15 cellular contexts compared by ENCODE assay signal in the genomic region with DNA sequence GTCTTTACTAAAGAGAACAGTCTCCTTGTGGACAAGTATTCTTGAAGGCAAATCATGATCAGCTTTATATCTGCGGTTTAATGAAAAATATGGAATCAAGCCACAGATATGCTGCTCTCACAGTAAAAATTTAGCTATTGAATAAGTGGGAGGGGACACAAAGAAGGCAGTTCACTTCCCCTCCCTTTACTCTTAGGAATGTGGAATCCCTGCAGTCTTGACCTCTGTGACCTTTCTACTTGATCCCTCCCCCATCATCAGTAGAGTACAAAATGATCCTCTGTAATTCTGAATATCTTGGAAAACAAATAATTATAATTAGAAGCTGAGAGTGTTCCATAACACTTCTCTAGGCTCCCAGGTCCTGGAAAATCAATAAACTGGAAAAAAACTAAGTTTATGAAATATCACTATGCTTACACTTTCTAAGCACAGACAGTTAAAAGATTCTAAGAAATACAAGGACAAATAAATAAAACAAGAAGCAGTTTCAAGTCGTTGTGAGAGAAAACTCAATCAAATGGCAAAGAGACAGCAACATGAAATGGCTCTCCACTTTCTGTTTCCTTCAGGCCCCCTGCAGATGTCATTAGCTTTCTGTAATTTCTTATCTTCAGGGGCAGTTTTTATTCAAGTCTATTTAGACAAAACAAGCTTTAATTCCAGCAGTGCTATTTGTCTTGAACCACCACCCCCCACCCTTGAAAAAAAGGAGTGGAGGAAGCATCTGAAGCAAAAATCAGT.
DNase-seq lines count a peak whose midpoint lies in the region; ATAC-seq and TF ChIP-seq lines count a peak whose summit lies in the region.
"Had no signal": no experiment of that assay in that cellular context is flagged by ENCODE, and none has a peak within 500 bp of the region (broad histone marks: within the 10 kb centered on the region; RNA-seq: fewer than 3 reads in every experiment).

No MANE protein-coding gene starts in this region.

- H4K20me1 ChIP-seq in mammary epithelial cell (ENCODE audit: insufficient read depth, low read length), result no peaks in the 10 kb centered on the region

- dilution Hi-C loops in mammary epithelial cell (cut with HindIII; ENCODE audit: low sequenced_read_pairs), result no loop called here

- POLR2A ChIA-PET in MCF 10A (lab: Yijun Ruan, JAX), result interaction anchor here (0.9 to 1.9 kb wide), 7 partner anchors 11 to 899 kb away, joined by 3 to 6 read pairs (median 3); a partner anchor contains a TSS

- no peak overlapping the region for H3K4me2 ChIP-seq in mammary epithelial cell (ENCODE audit: insufficient read depth, low read depth, low read length)

- H3K36me3 ChIP-seq in mammary epithelial cell (ENCODE audit: insufficient read depth, low read length) (no peaks in the 10 kb centered on the region), testis (ENCODE audit: low read depth, missing control alignments) (no peaks in the 10 kb centered on the region)
- H3K36me3 ChIP-seq: adrenal gland, tibial artery had no signal

- H3K27ac Mint-ChIP-seq in MCF 10A (ENCODE audit: low read depth, unreplicated experiment), result peak overlapping the region; percentile 69
- H3K27ac Mint-ChIP-seq in brain, result peak overlapping the region in 3 of 5 experiments; percentile 70 to 75 (median 72)

- CTCF ChIA-PET in MCF 10A (lab: Yijun Ruan, JAX) (interaction anchor here (0.5 to 2.3 kb wide), 5 partner anchors 9 to 937 kb away, joined by 3 to 10 read pairs (median 4); no protein-coding TSS in a partner anchor), mammary epithelial cell (lab: Charles Lee; ENCODE audit: low non-redundant PET) (no interaction called here)

- intact Hi-C loops in MCF 10A (cut with micrococcal nuclease), result loop anchor here (10.0 kb wide), 1 partner anchor 233 kb away; no protein-coding TSS in a partner anchor
- intact Hi-C loops in mammary epithelial cell (cut with micrococcal nuclease), result no loop called here
- intact Hi-C loops in testis (cut with DNase I; ENCODE audit: low total_unique reads), result no loop called here

- H3K4me3 ChIP-seq in mammary epithelial cell (replicated peaks in 1 of 3; ENCODE audit: insufficient read depth in 1 of 3, low read depth in 2 of 3, low read length in 3 of 3) (no peak overlapping the region), testis (no peak overlapping the region)
- H3K4me3 ChIP-seq: adrenal gland, right lobe of liver, tibial artery had no signal

- H3K9me3 ChIP-seq in mammary epithelial cell (replicated peaks; ENCODE audit: insufficient read depth, low read length) (no peaks in the 10 kb centered on the region), testis (no peaks in the 10 kb centered on the region)
- H3K9me3 ChIP-seq: adrenal gland, right lobe of liver, tibial artery had no signal

- peaks cover under 1% of the 10 kb centered on the region for H3K9me3 Mint-ChIP-seq in MCF 10A (ENCODE audit: unreplicated experiment)
- H3K9me3 Mint-ChIP-seq in brain, result no peaks in the 10 kb centered on the region
- H3K9me3 Mint-ChIP-seq: effector memory CD8-positive, alpha-beta T cell had no signal

- TF ChIP-seq CTCF in MCF 10A (IDR thresholded peaks at IDR 0.05; ENCODE audit: unreplicated experiment) (no peak), mammary epithelial cell (conservative IDR thresholded peaks at IDR 0.05 in 1 of 2, IDR thresholded peaks at IDR 0.05 in 1 of 2; ENCODE audit: extremely low read depth in 1 of 2, insufficient read depth in 1 of 2, low read depth in 1 of 2, low read length in 2 of 2) (no peak), brain (conservative IDR thresholded peaks at IDR 0.05) (no peak), testis (IDR thresholded peaks at IDR 0.05) (no peak)

- H3K4me3 Mint-ChIP-seq in MCF 10A (ENCODE audit: unreplicated experiment) (no peak overlapping the region), brain (no peak overlapping the region)
- H3K4me3 Mint-ChIP-seq: effector memory CD8-positive, alpha-beta T cell had no signal

- BruUV-seq in MCF 10A (replicated peaks; lab: Mats Ljungman, UMichigan) (no TSS peak), mammary epithelial cell (replicated peaks; lab: Mats Ljungman, UMichigan) (no TSS peak)

- H3K4me1 Mint-ChIP-seq in MCF 10A (ENCODE audit: insufficient read depth, unreplicated experiment), result peaks cover 37% of the 10 kb centered on the region
- peaks cover 51% of the 10 kb centered on the region for H3K4me1 Mint-ChIP-seq in brain

- H3K27ac ChIP-seq in mammary epithelial cell (ENCODE audit: insufficient read depth, low read depth, low read length) (no peak overlapping the region), testis (peak overlapping the region in 1 of 2 donors; percentile 55)
- H3K27ac ChIP-seq: right lobe of liver, tibial artery had no signal

- H3K36me3 Mint-ChIP-seq in MCF 10A (ENCODE audit: insufficient read depth, unreplicated experiment), result no peaks in the 10 kb centered on the region
- no peaks in the 10 kb centered on the region for H3K36me3 Mint-ChIP-seq in brain

- 86% methylated on average over 2 of the region's 2 CpGs for WGBS in mammary epithelial cell (ENCODE audit: low coverage, missing lambda C conversion rate)
- 32 to 47% methylated on average over 2 of the region's 2 CpGs for WGBS in testis, 2 donors

- H2AFZ ChIP-seq in mammary epithelial cell (ENCODE audit: low read depth, low read length), result no peak overlapping the region

- in situ Hi-C loops in mammary epithelial cell (cut with MboI; ENCODE audit: low sequenced_read_pairs in 2 of 2), result loop anchor here in 1 of 2 donors (25.0 kb wide), 2 partner anchors 366 to 591 kb away; no protein-coding TSS in a partner anchor

- DNase-seq in MCF 10A (ENCODE audit: unreplicated experiment) (no peak), mammary epithelial cell (no peak), left kidney (ENCODE audit: low read depth, low spot score) (peak; percentile 47), testis (peak; percentile 32), HCEC 1CT (no peak), 8988T (no peak)
- DNase-seq: activated T-cell treated with anti-CD3 and anti-CD28 coated beads, Interleukin-2, amount 50 U/mL, for 1 hour; adrenal gland; effector memory CD8-positive, alpha-beta T cell; hippocampal formation; NCI-H524 treated with DMSO at 0.1 percent for 48 hours; right lobe of liver; tibial artery had no signal

- H3K4me1 ChIP-seq in mammary epithelial cell (ENCODE audit: insufficient read depth, low read length) (peaks cover 35% of the 10 kb centered on the region), testis (peaks cover 23% of the 10 kb centered on the region)

- H3K79me2 ChIP-seq in mammary epithelial cell (ENCODE audit: insufficient read depth, low read length), result no peaks in the 10 kb centered on the region

- H3K27me3 ChIP-seq in mammary epithelial cell (ENCODE audit: insufficient read depth, low read length) (no peaks in the 10 kb centered on the region), testis (no peaks in the 10 kb centered on the region)
- H3K27me3 ChIP-seq: adrenal gland, right lobe of liver, tibial artery had no signal

- no peak for TF ChIP-seq POLR2A in testis (IDR thresholded peaks at IDR 0.05)

- ATAC-seq in GM18907 (IDR thresholded peaks at IDR 0.05; ENCODE audit: unreplicated experiment), result no peak
- ATAC-seq: effector memory CD8-positive, alpha-beta T cell; right lobe of liver had no signal

- H3K9ac ChIP-seq in mammary epithelial cell (ENCODE audit: insufficient read depth, low read length), result no peak overlapping the region

- no peaks in the 10 kb centered on the region for H3K27me3 Mint-ChIP-seq in MCF 10A (ENCODE audit: insufficient read depth, unreplicated experiment)
- H3K27me3 Mint-ChIP-seq in brain, result no peaks in the 10 kb centered on the region
- H3K27me3 Mint-ChIP-seq: effector memory CD8-positive, alpha-beta T cell had no signal

Comparison
In these comparisons a context has a peak if more than half of its experiments do, and no peak if none do; other contexts are left out.
1. DNase-seq: peak in left kidney (single experiment) and testis (single experiment); none in MCF 10A (single experiment), mammary epithelial cell (single experiment), HCEC 1CT (single experiment) and 8988T (single experiment).